Comparison of ENCODE assay signal across 25 cellular contexts in the genomic region with DNA sequence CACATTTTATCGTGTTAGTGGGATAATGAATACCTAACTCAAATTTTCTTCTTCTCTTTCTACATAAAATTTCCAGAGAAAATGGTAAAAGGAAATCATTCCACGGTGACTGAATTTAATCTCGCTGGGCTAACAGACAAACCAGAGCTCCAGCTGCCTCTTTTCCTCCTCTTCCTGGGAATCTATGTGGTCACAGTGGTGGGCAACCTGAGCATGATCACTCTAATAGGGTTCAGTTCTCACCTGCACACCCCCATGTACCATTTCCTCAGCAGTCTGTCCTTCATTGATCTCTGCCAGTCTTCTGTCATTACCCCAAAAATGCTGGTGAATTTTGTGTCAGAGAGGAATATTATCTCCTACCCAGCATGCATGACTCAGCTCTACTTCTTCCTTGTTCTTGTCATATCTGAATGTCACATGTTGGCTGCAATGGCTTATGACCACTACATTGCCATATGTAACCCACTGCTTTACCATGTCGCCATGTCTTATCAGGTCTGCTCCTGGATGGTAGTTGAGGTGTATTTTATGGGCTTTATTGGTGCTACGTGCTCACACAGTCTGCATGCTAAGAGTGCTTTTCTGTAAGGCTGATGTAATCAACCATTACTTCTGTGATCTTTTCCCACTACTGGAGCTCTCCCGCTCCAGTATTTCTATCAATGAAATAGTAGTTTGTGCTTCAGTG. TPM values are rescaled to one million over a fixed set of nuclear protein-coding genes. Genes with fewer than 3 reads are reported as not detected.
A peak's percentile ranks its signal among the peaks of the same experiment; 100 is the strongest.
DNase-seq lines count a peak whose midpoint lies in the region; ATAC-seq, FAIRE-seq and TF ChIP-seq lines count a peak whose summit lies in the region.
"Had no signal": no experiment of that assay in that cellular context is flagged by ENCODE, and none has a peak within 500 bp of the region (broad histone marks: within the 10 kb centered on the region; RNA-seq: fewer than 3 reads in every experiment).

No MANE protein-coding gene starts in this region.

- H2AFZ ChIP-seq in PC-3 (ENCODE audit: low read length), result no peak overlapping the region

- H3K9me3 ChIP-seq in PC-3 (ENCODE audit: low read length), result no peaks in the 10 kb centered on the region
- H3K9me3 ChIP-seq: BE2C, SK-N-SH had no signal

- no peaks in the 10 kb centered on the region for H4K20me1 ChIP-seq in PC-3 (ENCODE audit: low read length)

- H3K27me3 ChIP-seq in bronchial epithelial cell (ENCODE audit: control insufficient read depth, insufficient read depth, low read length) (no peaks in the 10 kb centered on the region), PC-3 (ENCODE audit: low read length) (peaks cover 23% of the 10 kb centered on the region; the same call in 1 of the 2 replicates)

- H3K9me2 ChIP-seq in PC-3 (replicated peaks; ENCODE audit: low read length), result no peaks in the 10 kb centered on the region
- H3K9me2 ChIP-seq: SK-N-SH had no signal

- peaks cover 8% of the 10 kb centered on the region for H3K4me1 Mint-ChIP-seq in CD14-positive monocyte
- H3K4me1 Mint-ChIP-seq: CD4-positive, alpha-beta memory T cell had no signal

- H3K4me1 ChIP-seq in PC-3 (ENCODE audit: insufficient read depth, low read length), result no peaks in the 10 kb centered on the region
- H3K4me1 ChIP-seq: BE2C had no signal

- H3K79me2 ChIP-seq in PC-3 (ENCODE audit: low read length), result no peaks in the 10 kb centered on the region

- peaks cover 0 to 2% (median 0%) of the 10 kb centered on the region in 7 donors for H3K9me3 Mint-ChIP-seq in CD14-positive monocyte
- H3K9me3 Mint-ChIP-seq: CD4-positive, alpha-beta memory T cell had no signal

- no peak for DNase-seq in CD14-positive monocyte (ENCODE audit: low spot score)
- peak; percentile 5 for DNase-seq in GDM1 (lab: John Stamatoyannopoulos, UW)
- peak; percentile 15 for DNase-seq in MV-4-11 (lab: John Stamatoyannopoulos, UW)
- DNase-seq in bronchial epithelial cell (ENCODE audit: low read depth), result peak; percentile 3
- no peak for DNase-seq in PC-3
- DNase-seq in activated effector memory CD4-positive, alpha-beta T cell treated with anti-CD3 and anti-CD28 coated beads, Interleukin-2, amount 50 U/mL, for 16 hours, result no peak
- no peak for DNase-seq in islet precursor cell
- DNase-seq: BE2C; CD4-positive, alpha-beta memory T cell; KG1; NCI-H1092; NCI-H146; NCI-H2029 treated with DMSO at 0.1 percent for 48 hours; NCI-H2171; NCI-H526 treated with DMSO at 0.1 percent for 48 hours; RPMI8226; SHP77 treated with DMSO at 0.1 percent for 48 hours; SK-N-SH had no signal

- H3K4me3 ChIP-seq in bronchial epithelial cell (ENCODE audit: low read depth, low read length), result no peak overlapping the region
- H3K4me3 ChIP-seq in PC-3 (ENCODE audit: low read length), result no peak overlapping the region

- ATAC-seq in GM21367 (IDR thresholded peaks at IDR 0.05; ENCODE audit: unreplicated experiment) (no peak), PC-3 (no peak)
- ATAC-seq: HepG2 had no signal

- H3K9ac ChIP-seq in PC-3 (ENCODE audit: low read length), result no peak overlapping the region
- H3K9ac ChIP-seq: SK-N-SH had no signal

- no TSS peak for BruUV-seq in PC-3 (replicated peaks; lab: Mats Ljungman, UMichigan)

- H3K27ac Mint-ChIP-seq in CD14-positive monocyte, result peak overlapping the region in 6 of 7 donors; percentile 14 to 73 (median 50)
- H3K27ac Mint-ChIP-seq: CD4-positive, alpha-beta memory T cell had no signal

- FAIRE-seq in bronchial epithelial cell (lab: Jason Lieb, UNC), result no peak
- FAIRE-seq: D721Med, G401.6, H1, HepG2 had no signal

- H3K27ac ChIP-seq in PC-3 (ENCODE audit: low read length), result no peak overlapping the region

- no peak for TF ChIP-seq CTCF in CD14-positive monocyte (IDR thresholded peaks at IDR 0.05)
- no peak for TF ChIP-seq CTCF in bronchial epithelial cell (IDR thresholded peaks at IDR 0.05; ENCODE audit: insufficient read depth, low read length, severe bottlenecking)
- TF ChIP-seq CTCF in PC-3 (conservative IDR thresholded peaks at IDR 0.05; ENCODE audit: low read depth, low read length), result no peak

- no peak overlapping the region for H3K4me2 ChIP-seq in PC-3 (ENCODE audit: low read length)
- H3K4me2 ChIP-seq: SK-N-SH had no signal

- peaks cover 0 to 5% (median 0%) of the 10 kb centered on the region in 3 donors for H3K27me3 Mint-ChIP-seq in CD14-positive monocyte (ENCODE audit: low read depth in 3 of 3)

- POLR2A ChIA-PET in PC-3 (lab: Charles Lee; ENCODE audit: unreplicated experiment), result no interaction called here

- no peaks in the 10 kb centered on the region for H3K36me3 ChIP-seq in bronchial epithelial cell (ENCODE audit: control insufficient read depth, insufficient read depth, low read length)
- no peaks in the 10 kb centered on the region for H3K36me3 ChIP-seq in PC-3 (ENCODE audit: low read depth, low read length)
- H3K36me3 ChIP-seq: BE2C had no signal

- H3F3A ChIP-seq in PC-3 (ENCODE audit: low read length, unreplicated experiment), result no peaks in the 10 kb centered on the region

- no peak overlapping the region for H3K4me3 Mint-ChIP-seq in CD14-positive monocyte
- H3K4me3 Mint-ChIP-seq: CD4-positive, alpha-beta memory T cell had no signal

- no peaks in the 10 kb centered on the region for H3K36me3 Mint-ChIP-seq in CD14-positive monocyte
- H3K36me3 Mint-ChIP-seq: CD4-positive, alpha-beta memory T cell had no signal

- CTCF ChIA-PET in PC-3 (lab: Charles Lee), result no interaction called here

- intact Hi-C loops in CD14-positive monocyte (cut with micrococcal nuclease) (no loop called here), PC-3 (cut with micrococcal nuclease) (no loop called here)

RNA-seq across cellular contexts. Expression of a gene that starts 24.1 kb away (rescaled TPM):
- not detected for polyA plus RNA-seq in CD14-positive monocyte
- total RNA-seq in bronchial epithelial cell (not detected in 2 replicates), PC-3 (2014; rRNA removed) (0.15 and 0.29 TPM in 2 replicates)
- total RNA-seq: A172; CD4-positive, alpha-beta memory T cell; H1; HepG2; OCI-LY7 had no signal
- polyA plus RNA-seq: CD4-positive, alpha-beta memory T cell; H1; HepG2; SK-N-SH had no signal

RNA-seq across cellular contexts. Expression of a gene that starts 33.6 kb away (rescaled TPM):
- not detected for polyA plus RNA-seq in CD14-positive monocyte
- total RNA-seq in bronchial epithelial cell (not detected in 2 replicates), PC-3 (2014; rRNA removed) (not detected in 2 replicates)
- total RNA-seq: A172; CD4-positive, alpha-beta memory T cell; H1; HepG2; OCI-LY7 had no signal
- polyA plus RNA-seq: CD4-positive, alpha-beta memory T cell; H1; HepG2; SK-N-SH had no signal

RNA-seq across cellular contexts. Expression of a gene that starts 48.9 kb away (rescaled TPM):
- polyA plus RNA-seq in CD14-positive monocyte, result not detected
- total RNA-seq in bronchial epithelial cell (not detected in 2 replicates), PC-3 (2014; rRNA removed) (0.26 and 0.46 TPM in 2 replicates)
- total RNA-seq: A172; CD4-positive, alpha-beta memory T cell; H1; HepG2; OCI-LY7 had no signal
- polyA plus RNA-seq: CD4-positive, alpha-beta memory T cell; H1; HepG2; SK-N-SH had no signal

Comparison
In these comparisons a context has a peak if more than half of its experiments do, and no peak if none do; other contexts are left out.
1. DNase-seq: peak in GDM1 (single experiment), MV-4-11 (single experiment) and bronchial epithelial cell (single experiment); none in CD14-positive monocyte (single experiment), PC-3 (single experiment), activated effector memory CD4-positive, alpha-beta T cell treated with anti-CD3 and anti-CD28 coated beads, Interleukin-2, amount 50 U/mL, for 16 hours (single experiment) and islet precursor cell (single experiment).